ENCODE assay signal across 7 cellular contexts in genomic region chr19:34964598-34964997, GRCh38. TPM values are rescaled to one million over a fixed set of nuclear protein-coding genes. Genes with fewer than 3 reads are reported as not detected.
DNase-seq lines count a peak whose midpoint lies in the region; FAIRE-seq and TF ChIP-seq lines count a peak whose summit lies in the region.

No MANE protein-coding gene starts in this region.

- H3K4me2 ChIP-seq in OCI-LY7 (ENCODE audit: low read length) (peak overlapping the region; percentile 84), trophoblast cell (ENCODE audit: low read length) (no peak overlapping the region)

- H3K27me3 ChIP-seq in esophagus squamous epithelium, result no peaks in the 10 kb centered on the region
- no peaks in the 10 kb centered on the region for H3K27me3 ChIP-seq in trophoblast cell (ENCODE audit: insufficient read depth, low read length)

- 47 to 100% methylated on average over 2 to 6 of the region's 6 CpGs for WGBS in esophagus squamous epithelium, 2 donors
- no CpG with 5 or more reads among the region's 6 CpGs for WGBS in trophoblast cell (ENCODE audit: extremely low coverage, insufficient coverage, insufficient read length)

- TF ChIP-seq POLR2A in esophagus squamous epithelium (IDR thresholded peaks at IDR 0.05), result no peak

- CTCF ChIA-PET in OCI-LY7 (lab: Charles Lee; ENCODE audit: unreplicated experiment), result no interaction called here

- H2BK5ac ChIP-seq in trophoblast cell (ENCODE audit: low read depth, low read length, poor library complexity), result no peak overlapping the region

- peak overlapping the region; percentile 96 for H2AFZ ChIP-seq in OCI-LY7 (ENCODE audit: low read length)
- H2AFZ ChIP-seq in trophoblast cell (ENCODE audit: insufficient read depth, low read length, poor library complexity), result peak overlapping the region; percentile 72

- H2AK5ac ChIP-seq in trophoblast cell (ENCODE audit: low read length), result no peak overlapping the region

- H2BK120ac ChIP-seq in trophoblast cell (ENCODE audit: insufficient read depth, low read length, poor library complexity), result no peak overlapping the region

- H4K12ac ChIP-seq in trophoblast cell (ENCODE audit: low read depth, low read length), result no peak overlapping the region

- H3K4ac ChIP-seq in trophoblast cell (ENCODE audit: low read depth, low read length), result no peak overlapping the region

- no peak overlapping the region for H3K14ac ChIP-seq in trophoblast cell (ENCODE audit: low read length)

- H3K27ac ChIP-seq in OCI-LY7 (ENCODE audit: low read depth, low read length, poor library complexity, severe bottlenecking) (no peak overlapping the region), esophagus squamous epithelium (peak overlapping the region in 1 of 4 donors; percentile 85), trophoblast cell (ENCODE audit: low read depth, low read length) (no peak overlapping the region)

- H3K4me1 ChIP-seq in ES-I3 (ENCODE audit: insufficient read depth, low read length), result peaks cover 5% of the 10 kb centered on the region; the same call in 1 of the 2 replicates
- peaks cover 19% of the 10 kb centered on the region for H3K4me1 ChIP-seq in OCI-LY7 (ENCODE audit: insufficient read depth, low read length, poor library complexity, severe bottlenecking)
- H3K4me1 ChIP-seq in esophagus squamous epithelium, result peaks cover 0 to 31% (median 11%) of the 10 kb centered on the region in 3 donors
- peaks cover 11 to 13% of the 10 kb centered on the region in 2 experiments for H3K4me1 ChIP-seq in trophoblast cell (ENCODE audit: control insufficient read depth in 1 of 2, insufficient read depth in 2 of 2, low read length in 2 of 2)

- TF ChIP-seq CTCF in OCI-LY7 (conservative IDR thresholded peaks at IDR 0.05; ENCODE audit: low read length), result no peak
- no peak for TF ChIP-seq CTCF in esophagus squamous epithelium (IDR thresholded peaks at IDR 0.05)

- no peak for DNase-seq in OCI-LY7 (ENCODE audit: low spot score)
- no peak for DNase-seq in esophagus squamous epithelium (lab: John Stamatoyannopoulos, UW)
- DNase-seq in trophoblast cell, result no peak
- no peak for DNase-seq in cerebellar cortex (ENCODE audit: low spot score)
- no peak for DNase-seq in NCI-H1417 (lab: John Stamatoyannopoulos, UW)
- no peak for DNase-seq in frontal cortex (ENCODE audit: low spot score in 2 of 2)

- peak overlapping the region; percentile 97; the same call in 1 of the 2 replicates for H3K9ac ChIP-seq in ES-I3 (ENCODE audit: low read depth, low read length)
- H3K9ac ChIP-seq in trophoblast cell (ENCODE audit: low read length), result no peak overlapping the region

- H3K79me2 ChIP-seq in OCI-LY7 (ENCODE audit: insufficient read depth, low read depth, low read length) (peaks cover 16% of the 10 kb centered on the region; the same call in 1 of the 2 replicates), trophoblast cell (ENCODE audit: control insufficient read depth, insufficient read depth, low read length, poor library complexity) (peaks cover 3% of the 10 kb centered on the region)

- H3K23ac ChIP-seq in trophoblast cell (ENCODE audit: low read length), result no peak overlapping the region

- H3K36me3 ChIP-seq in ES-I3 (ENCODE audit: insufficient read depth, low read length) (no peaks in the 10 kb centered on the region; the same call in 1 of the 2 replicates), OCI-LY7 (ENCODE audit: insufficient read depth, low read length) (peaks cover 6% of the 10 kb centered on the region; the same call in 1 of the 2 replicates), esophagus squamous epithelium (peaks cover 5 to 23% (median 6%) of the 10 kb centered on the region in 3 donors), trophoblast cell (ENCODE audit: control insufficient read depth in 1 of 2, insufficient read depth in 2 of 2, low read length in 2 of 2) (peaks cover 3 to 13% of the 10 kb centered on the region in 2 experiments)

- H4K8ac ChIP-seq in trophoblast cell (ENCODE audit: low read depth, low read length), result no peak overlapping the region

- no peak for FAIRE-seq in frontal cortex (lab: Jason Lieb, UNC)

- no peaks in the 10 kb centered on the region for H3K9me2 ChIP-seq in OCI-LY7 (ENCODE audit: insufficient read depth, low read length)

- H4K91ac ChIP-seq in trophoblast cell (ENCODE audit: low read depth, low read length), result no peak overlapping the region

- intact Hi-C loops in OCI-LY7 (cut with micrococcal nuclease; ENCODE audit: unreplicated experiment) (no loop called here), esophagus squamous epithelium (cut with DNase I) (no loop called here)

- H3K9me3 ChIP-seq in ES-I3 (ENCODE audit: control insufficient read depth, insufficient read depth, low read length) (peaks cover 1% of the 10 kb centered on the region; the same call in 1 of the 2 replicates), OCI-LY7 (ENCODE audit: low read length) (peaks cover 17% of the 10 kb centered on the region), esophagus squamous epithelium (peaks cover 0 to 28% (median 17%) of the 10 kb centered on the region in 3 donors), trophoblast cell (ENCODE audit: insufficient read depth, low read depth, low read length) (peaks cover 16% of the 10 kb centered on the region)

- H2BK12ac ChIP-seq in trophoblast cell (ENCODE audit: low read length), result no peak overlapping the region

- no peaks in the 10 kb centered on the region for H4K20me1 ChIP-seq in OCI-LY7 (ENCODE audit: insufficient read depth, low read length)

- H3K4me3 ChIP-seq in OCI-LY7 (ENCODE audit: low read depth, low read length, poor library complexity, severe bottlenecking) (peak overlapping the region; percentile 88), esophagus squamous epithelium (peak overlapping the region in 3 of 4 donors; percentile 70 to 92 (median 88)), trophoblast cell (ENCODE audit: low read depth, low read length) (no peak overlapping the region)

- POLR2A ChIA-PET in OCI-LY7 (lab: Charles Lee), result no interaction called here

- no peak overlapping the region for H3K18ac ChIP-seq in trophoblast cell (ENCODE audit: low read length)

- BruUV-seq in OCI-LY7 (replicated peaks; lab: Mats Ljungman, UMichigan), result no TSS peak

- peaks cover 7% of the 10 kb centered on the region for H3K79me1 ChIP-seq in trophoblast cell (ENCODE audit: low read length)

RNA-seq across cellular contexts. Expression of gene ZNF792, which starts 0.6 kb away (rescaled TPM):
- 8.0 and 8.3 TPM in 2 replicates for total RNA-seq in OCI-LY7 (2014; rRNA removed; shearing (Covaris generic))
- total RNA-seq in OCI-LY7 (2022) (9.5 TPM in 2 replicates), esophagus squamous epithelium (1 to 10 TPM; 1.0 to 4.6 (median 2.7) TPM), frontal cortex (13.9 TPM)
- polyA plus RNA-seq in trophoblast cell (2013), result 2.0 and 2.1 TPM in 2 replicates

RNA-seq across cellular contexts. Expression of gene GRAMD1A, which starts 35.5 kb away (rescaled TPM):
- 67.9 and 84.2 TPM in 2 replicates for total RNA-seq in OCI-LY7 (2014; rRNA removed; shearing (Covaris generic))
- total RNA-seq in OCI-LY7 (2022), result 124 and 133 TPM in 2 replicates
- total RNA-seq in esophagus squamous epithelium, result 10 to 100 TPM in 2 of 4 donors, 1 to 10 TPM in 2; 4.6 to 23.3 (median 8.8) TPM
- 48.7 and 50.2 TPM in 2 replicates for polyA plus RNA-seq in trophoblast cell (2013)
- total RNA-seq in frontal cortex, result 29.3 TPM

RNA-seq across cellular contexts. Expression of gene ZNF30, which starts 37.9 kb away (rescaled TPM):
- total RNA-seq in OCI-LY7 (2014; rRNA removed; shearing (Covaris generic)), result not detected in 2 replicates
- total RNA-seq in OCI-LY7 (2022) (not detected in 2 replicates), esophagus squamous epithelium (10 to 100 TPM in 1 of 4 donors, 1 to 10 TPM in 1, under 1 TPM in 2; 0.26 to 30.2 (median 1.3) TPM), frontal cortex (8.2 TPM)
- 0.97 and 1.1 TPM in 2 replicates for polyA plus RNA-seq in trophoblast cell (2013)
